ENCODE assay signal across 9 cellular contexts in the genomic region with DNA sequence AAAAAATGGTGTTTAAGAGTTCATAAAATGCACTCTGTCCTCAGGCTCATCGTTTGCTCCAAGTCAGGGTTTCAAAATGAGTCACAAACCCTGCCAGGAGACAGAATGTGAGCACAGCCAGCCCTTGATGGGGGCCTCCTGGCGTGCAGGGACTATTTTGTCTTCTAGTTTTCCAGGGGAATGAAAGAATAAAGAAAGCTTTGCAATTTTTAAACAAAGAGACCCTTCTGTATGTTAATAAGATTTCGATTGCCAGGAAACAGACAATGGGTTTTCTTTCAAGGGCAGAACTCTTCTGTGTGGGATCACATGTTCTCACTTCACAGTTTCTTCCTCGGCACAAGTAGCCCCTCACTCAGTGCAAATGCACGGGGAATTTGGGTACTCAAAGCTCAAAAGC.
DNase-seq lines count a peak whose midpoint lies in the region; ATAC-seq and TF ChIP-seq lines count a peak whose summit lies in the region.
"Had no signal": no experiment of that assay in that cellular context is flagged by ENCODE, and none has a peak within 500 bp of the region (broad histone marks: within the 10 kb centered on the region; RNA-seq: fewer than 3 reads in every experiment).

No MANE protein-coding gene starts in this region.

- H3K27ac ChIP-seq in tibial artery: peak overlapping the region; percentile 21 to 33

- ATAC-seq in GM19467 (IDR thresholded peaks at IDR 0.05; ENCODE audit: unreplicated experiment): peak; percentile 70
- peak; percentile 74 for ATAC-seq in HG03196 (IDR thresholded peaks at IDR 0.05; ENCODE audit: unreplicated experiment)
- no peak for ATAC-seq in mucosa of descending colon

- intact Hi-C loops in head of caudate nucleus (cut with DNase I): no loop called here
- intact Hi-C loops in tibial artery (cut with DNase I; ENCODE audit: low total_unique reads): no loop called here
- intact Hi-C loops in mucosa of descending colon (cut with DNase I, micrococcal nuclease): no loop called here

- no peaks in the 10 kb centered on the region for H3K36me3 ChIP-seq in tibial artery
- H3K36me3 ChIP-seq in mucosa of descending colon (ENCODE audit: low read depth): no peaks in the 10 kb centered on the region

- no peak overlapping the region for H3K4me3 ChIP-seq in tibial artery
- no peak overlapping the region for H3K4me3 ChIP-seq in mucosa of descending colon

- H3K4me1 ChIP-seq in tibial artery (peaks cover 0 to 30% (median 8%) of the 10 kb centered on the region in 4 donors), mucosa of descending colon (ENCODE audit: low read depth) (no peaks in the 10 kb centered on the region)

- no peak for TF ChIP-seq CTCF in tibial artery (IDR thresholded peaks at IDR 0.05)
- TF ChIP-seq CTCF in mucosa of descending colon (IDR thresholded peaks at IDR 0.05): no peak

- no peaks in the 10 kb centered on the region for H3K9me3 ChIP-seq in tibial artery
- no peaks in the 10 kb centered on the region for H3K9me3 ChIP-seq in mucosa of descending colon

- DNase-seq in head of caudate nucleus (peak in 41 of 42 donors; percentile 5 to 82 (median 55)), tibial artery (no peak), SKM-1 treated with dmso at 0.1 percent for 144 hours (lab: John Stamatoyannopoulos, UW; ENCODE audit: unreplicated experiment) (no peak), mucosa of descending colon (no peak)
- no peak for DNase-seq in stimulated activated CD4-positive, alpha-beta T cell treated with anti-CD3 and anti-CD28 coated beads, Interleukin-12 subunit alpha, Interleukin-12 subunit beta, amount 100 ng/mL, for 4 hours
- DNase-seq: dermis blood vessel endothelial cell; NK-92 treated with Interleukin-12 subunit alpha and Interleukin-12 subunit beta, amount 100 ng/mL, for 24 hours had no signal

- no peaks in the 10 kb centered on the region for H3K27me3 ChIP-seq in tibial artery

Comparison
In these comparisons a context has a peak if more than half of its experiments do, and no peak if none do; other contexts are left out.
1. DNase-seq: peak in head of caudate nucleus (41 of 42); none in tibial artery (0 of 2), stimulated activated CD4-positive, alpha-beta T cell treated with anti-CD3 and anti-CD28 coated beads, Interleukin-12 subunit alpha, Interleukin-12 subunit beta, amount 100 ng/mL, for 4 hours (single experiment), SKM-1 treated with dmso at 0.1 percent for 144 hours (single experiment) and mucosa of descending colon (0 of 3).